In genomic region chr18:697012-697411, GRCh38 we compare ENCODE assay signal across 2 cellular contexts.
TF ChIP-seq lines count a peak whose summit lies in the region.

No MANE protein-coding gene starts in this region.

TF ChIP-seq in HCT116, 20 proteins besides CTCF, POLR2A, EP300 and RAD21:
- TF ChIP-seq SP1 (IDR thresholded peaks at IDR 0.05; ENCODE audit: low read depth) (no peak), JUND (IDR thresholded peaks at IDR 0.05) (0 out of 2 replicates have a peak, but pooled peaks have one; percentile 7)

TF ChIP-seq in K562, 482 proteins besides CTCF, POLR2A, EP300 and RAD21 (continued from another document):
- TF ChIP-seq ZNF316 (IDR thresholded peaks at IDR 0.05): peak; percentile 47; the same call in 1 of the 2 replicates
- no peak for TF ChIP-seq CEBPG (CRISPR knock-in tag; IDR thresholded peaks at IDR 0.05)
- TF ChIP-seq CEBPG (tag; conservative IDR thresholded peaks at IDR 0.05 in 1 of 2, IDR thresholded peaks at IDR 0.05 in 1 of 2): 0 out of 4 replicates have a peak, but pooled peaks of 1 of the 2 experiments have one; percentile 6
- TF ChIP-seq ATF3 (IDR thresholded peaks at IDR 0.05): peak; percentile 22; the same call in 1 of the 2 replicates
- TF ChIP-seq ATF3 (CRISPR knock-in tag; conservative IDR thresholded peaks at IDR 0.05): no peak
